Comparison of ENCODE assay signal across 22 cellular contexts in the genomic region with DNA sequence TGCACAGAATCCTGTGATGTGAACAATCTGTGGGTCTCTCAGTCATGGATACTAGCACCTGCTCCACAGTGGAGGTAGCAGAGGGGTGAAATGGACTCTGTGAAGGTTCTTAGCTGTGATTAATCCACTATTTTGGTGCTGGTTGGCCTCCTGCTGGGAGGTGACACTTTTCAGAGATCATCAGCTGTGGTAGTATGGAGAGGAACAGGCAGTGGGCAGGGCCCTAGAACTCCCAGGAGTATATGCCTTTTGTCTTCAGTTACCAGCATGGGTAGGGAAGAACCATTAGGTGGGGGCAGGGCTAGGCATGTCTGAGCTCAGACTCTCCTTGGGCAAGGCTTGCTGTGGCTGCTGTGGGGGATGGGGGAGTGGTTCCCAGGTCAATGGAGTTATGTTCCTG. TPM values are rescaled to one million over a fixed set of nuclear protein-coding genes. Genes with fewer than 3 reads are reported as not detected.
"Had no signal": no experiment of that assay in that cellular context is flagged by ENCODE, and none has a peak within 500 bp of the region (broad histone marks: within the 10 kb centered on the region; RNA-seq: fewer than 3 reads in every experiment).

No MANE protein-coding gene starts in this region.

- H3K27ac ChIP-seq: body of pancreas had no signal

- DNase-seq: activated B cell treated with CpG ODN at 0.5 μM for 24 hours; activated CD4-positive, alpha-beta T cell treated with anti-CD3 and anti-CD28 coated beads for 1 hour; activated CD4-positive, alpha-beta T cell treated with anti-CD3 and anti-CD28 coated beads, Interleukin-2, amount 10 ng/mL, durations not matched to agents 24 days and 14 days; activated CD4-positive, alpha-beta T cell treated with anti-CD3 and anti-CD28 coated beads, Interleukin-2, amount 50 U/mL, for 48 hours; activated CD8-positive, alpha-beta memory T cell treated with anti-CD3 and anti-CD28 coated beads, Interleukin-2, amount 10 ng/mL, durations not matched to agents 7 days and 5 days; activated effector memory CD4-positive, alpha-beta T cell treated with Interleukin-2 at 50 U/mL for 16 hours; activated naive CD4-positive, alpha-beta T cell; activated T-cell treated with anti-CD3 and anti-CD28 coated beads, Interleukin-2, amount 50 U/mL, for 24 hours; aorta; body of pancreas; NCI-H1048; NCI-H1694; NCI-H2029; NCI-H226; NCI-H526; NCI-H82; SIG-M5; T-cell; T-helper 2 cell; T1000 had no signal

- H3K4me1 ChIP-seq: body of pancreas had no signal

- H3K9me3 ChIP-seq: body of pancreas had no signal

- H3K4me3 ChIP-seq: body of pancreas had no signal

- H3K27me3 ChIP-seq: body of pancreas had no signal

RNA-seq across cellular contexts. Expression of a gene that starts 54.0 kb away (rescaled TPM):
- total RNA-seq: activated B cell treated with CpG ODN at 0.5 μM for 24 hours; activated CD8-positive, alpha-beta memory T cell treated with anti-CD3 and anti-CD28 coated beads, Interleukin-2, amount 10 ng/mL, durations not matched to agents 7 days and 5 days; NCI-H460; OCI-LY7 had no signal
